Comparison of ENCODE assay signal across 8 cellular contexts in the genomic region with DNA sequence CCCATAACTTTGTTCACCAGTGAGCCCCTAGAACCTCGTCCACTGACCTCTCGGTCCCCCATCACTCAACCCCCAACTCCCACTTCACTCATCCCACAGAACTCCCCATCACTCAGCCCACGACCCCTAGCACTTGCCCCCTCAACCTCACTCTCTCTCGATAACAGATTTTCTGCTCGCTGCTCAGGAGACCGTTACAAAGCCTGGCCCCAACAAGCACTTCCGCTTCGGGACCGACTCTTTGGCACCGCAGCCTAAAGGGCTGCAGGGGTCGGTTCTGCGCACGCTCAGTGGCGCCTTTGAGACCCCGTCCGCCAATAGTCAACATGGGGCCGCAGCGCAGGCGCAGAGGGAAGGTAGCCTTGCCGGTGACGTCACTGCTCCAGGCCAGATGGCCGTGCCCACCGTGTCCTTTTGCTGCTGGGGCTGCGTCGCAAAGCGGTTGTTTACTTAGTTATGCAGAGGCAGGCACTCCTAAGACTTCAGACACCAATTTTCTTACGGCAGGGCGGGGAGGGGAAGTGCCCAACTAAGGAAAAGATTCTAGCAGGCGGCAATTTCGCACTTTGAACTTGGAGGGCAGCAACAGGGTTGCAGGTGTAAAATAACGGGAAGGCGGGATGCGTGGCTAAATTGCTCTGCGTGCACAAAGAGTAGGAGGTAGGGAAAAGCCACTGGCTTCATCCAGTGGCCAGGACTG. TPM values are rescaled to one million over a fixed set of nuclear protein-coding genes. Genes with fewer than 3 reads are reported as not detected.
A peak's percentile ranks its signal among the peaks of the same experiment; 100 is the strongest.
DNase-seq lines count a peak whose midpoint lies in the region; ATAC-seq, FAIRE-seq and TF ChIP-seq lines count a peak whose summit lies in the region.

Gene ZNF182 (minus strand): TSS at position 232 of the 700 bp plus-strand sequence. CDS start 1,380 bp downstream, outside the sequence.

- DNase-seq in BE2C = peak; percentile 93
- peak; percentile 77 for DNase-seq in GM19239 (ENCODE audit: insufficient read length, low spot score)
- peak; percentile 79 for DNase-seq in NCI-H524 treated with DMSO at 0.1 percent for 48 hours (lab: John Stamatoyannopoulos, UW)
- peak; percentile 93 for DNase-seq in activated CD4-positive, alpha-beta T cell treated with anti-CD3 and anti-CD28 coated beads for 48 hours
- DNase-seq in colonic mucosa = peak; percentile 91
- peak; percentile 90 to 93 for DNase-seq in left colon
- peak; percentile 76 to 83 (median 80) for DNase-seq in stimulated activated CD4-positive, alpha-beta T cell treated with anti-CD3 and anti-CD28 coated beads, Interleukin-1b, Interleukin-23, amount 100 ng/mL, for 24 hours (ENCODE audit: low read depth in 4 of 4, low spot score in 1 of 4)

- FAIRE-seq in GM19239 (lab: Jason Lieb, UNC) = peak; percentile 96

- ATAC-seq in HG03439 (IDR thresholded peaks at IDR 0.05; ENCODE audit: unreplicated experiment) (peak; percentile 93), left colon (peak; percentile 95)

- TF ChIP-seq CTCF in BE2C (IDR thresholded peaks at IDR 0.05; ENCODE audit: low read depth, low read length) (no peak), colonic mucosa (IDR thresholded peaks at IDR 0.05) (no peak)

- H3K4me1 ChIP-seq in BE2C = no peaks in the 10 kb centered on the region
- H3K4me1 ChIP-seq in colonic mucosa = no peaks in the 10 kb centered on the region

- H3K27ac ChIP-seq in colonic mucosa = no peak within 1 kb of the TSS

- H3K4me3 ChIP-seq in BE2C (ENCODE audit: low read depth, low read length) = peak within 1 kb of the TSS; percentile 83
- H3K4me3 ChIP-seq in colonic mucosa = peak within 1 kb of the TSS; percentile 40

- no peaks in the 10 kb centered on the region for H3K27me3 ChIP-seq in BE2C
- H3K27me3 ChIP-seq in colonic mucosa = no peaks in the 10 kb centered on the region

- no peaks in the 10 kb centered on the region for H3K9me3 ChIP-seq in BE2C
- no peaks in the 10 kb centered on the region for H3K9me3 ChIP-seq in colonic mucosa

- peak within 1 kb of the TSS; percentile 71 to 72 for H3K9ac ChIP-seq in colonic mucosa (ENCODE audit: low read depth in 2 of 2, low read length in 2 of 2)

- intact Hi-C loops in colonic mucosa (cut with DNase I) (no loop called here), left colon (cut with DNase I, micrococcal nuclease) (no loop called here)

- no peaks in the 10 kb centered on the region for H3K36me3 ChIP-seq in BE2C
- no peaks in the 10 kb centered on the region for H3K36me3 ChIP-seq in colonic mucosa

RNA-seq across cellular contexts. Expression of gene ZNF182, which starts in this region (rescaled TPM):
- polyA plus RNA-seq in BE2C (2012; ENCODE audit: insufficient read depth, insufficient read length, low read depth) = 3.4 TPM
- 1 to 10 TPM; 3.0 to 4.2 TPM for total RNA-seq in colonic mucosa
- total RNA-seq in left colon = 1 to 10 TPM; 3.4 TPM
